9 cellular contexts compared by ENCODE assay signal in the genomic region with DNA sequence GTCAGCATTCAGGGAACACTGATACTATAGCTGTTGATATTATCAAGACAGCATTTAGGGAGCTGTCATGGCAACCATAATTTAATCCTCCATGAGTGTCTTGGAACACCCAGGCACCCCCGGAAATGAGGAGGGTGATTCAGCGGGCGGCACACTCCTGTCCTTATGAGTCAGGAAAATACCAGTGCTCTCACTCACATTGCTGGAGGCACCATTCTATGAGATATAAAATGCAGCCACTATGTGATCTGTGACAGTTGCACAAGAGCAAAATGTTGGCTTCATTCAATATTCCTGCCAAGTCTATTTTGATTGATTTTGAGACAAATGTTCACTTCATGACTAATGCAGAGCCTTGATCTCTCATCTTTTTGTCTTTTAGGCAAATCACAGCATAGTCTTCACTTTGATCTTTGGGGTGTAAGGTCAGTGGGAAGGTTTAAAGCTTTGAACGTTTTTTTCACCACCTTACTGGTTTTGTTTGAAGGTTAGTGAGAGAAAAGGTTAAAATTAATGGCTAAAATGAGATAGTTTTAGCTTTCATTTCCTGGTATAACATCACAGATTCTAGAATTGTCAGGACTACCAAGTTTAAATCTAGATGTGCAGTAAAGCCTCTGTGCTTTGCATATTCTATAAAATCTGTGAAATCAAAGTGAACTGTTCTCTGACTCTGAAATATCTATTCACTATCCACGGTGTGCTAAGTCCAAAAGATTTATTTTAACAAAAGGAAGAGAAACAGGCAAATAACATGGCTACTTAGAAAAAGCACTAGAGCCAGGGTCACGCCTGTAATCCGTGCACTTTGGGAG. TPM values are rescaled to one million over a fixed set of nuclear protein-coding genes. Genes with fewer than 3 reads are reported as not detected.
DNase-seq lines count a peak whose midpoint lies in the region; ATAC-seq and TF ChIP-seq lines count a peak whose summit lies in the region.
"Had no signal": no experiment of that assay in that cellular context is flagged by ENCODE, and none has a peak within 500 bp of the region (broad histone marks: within the 10 kb centered on the region; RNA-seq: fewer than 3 reads in every experiment).

No MANE protein-coding gene starts in this region.

- TF ChIP-seq CTCF in MCF 10A (IDR thresholded peaks at IDR 0.05; ENCODE audit: unreplicated experiment), result no peak
- no peak for TF ChIP-seq CTCF in mesothelial cell of epicardium (IDR thresholded peaks at IDR 0.05; ENCODE audit: unreplicated experiment)

- CTCF ChIA-PET in MCF 10A (lab: Yijun Ruan, JAX), result no interaction called here
- CTCF ChIA-PET in T-cell (lab: Charles Lee), result interaction anchor here in 1 of 2 donors (0.5 kb wide), 1 partner anchor 65 kb away, joined by 5 read pairs; no protein-coding TSS in a partner anchor

- no peaks in the 10 kb centered on the region for H3K9me3 Mint-ChIP-seq in MCF 10A (ENCODE audit: unreplicated experiment)
- H3K9me3 Mint-ChIP-seq in mesothelial cell of epicardium, result no peaks in the 10 kb centered on the region
- no peaks in the 10 kb centered on the region for H3K9me3 Mint-ChIP-seq in T-cell

- H3K36me3 Mint-ChIP-seq in MCF 10A (ENCODE audit: insufficient read depth, unreplicated experiment) (no peaks in the 10 kb centered on the region), mesothelial cell of epicardium (no peaks in the 10 kb centered on the region), T-cell (no peaks in the 10 kb centered on the region)

- intact Hi-C loops in MCF 10A (cut with micrococcal nuclease), result no loop called here

- DNase-seq in Ammon's horn (ENCODE audit: low spot score) (peak; percentile 38), LHCN-M2 (ENCODE audit: low read depth) (peak; percentile 100), MCF 10A (ENCODE audit: unreplicated experiment) (peak; percentile 98), mesothelial cell of epicardium (ENCODE audit: low spot score in 2 of 2, unreplicated experiment in 2 of 2) (no peak), T-cell (no peak), NCI-H1694 (lab: John Stamatoyannopoulos, UW) (no peak)
- DNase-seq in activated CD8-positive, alpha-beta memory T cell treated with anti-CD3 and anti-CD28 coated beads for 24 hours, result no peak
- DNase-seq: activated CD4-positive, CD25-positive, alpha-beta regulatory T cell had no signal

- peaks cover 28% of the 10 kb centered on the region for H3K4me1 Mint-ChIP-seq in MCF 10A (ENCODE audit: insufficient read depth, unreplicated experiment)
- H3K4me1 Mint-ChIP-seq in mesothelial cell of epicardium, result peaks cover 55% of the 10 kb centered on the region
- peaks cover 7 to 9% (median 9%) of the 10 kb centered on the region in 3 donors for H3K4me1 Mint-ChIP-seq in T-cell

- TSS peak; percentile 91 for BruUV-seq in MCF 10A (replicated peaks; lab: Mats Ljungman, UMichigan)

- POLR2A ChIA-PET in MCF 10A (lab: Yijun Ruan, JAX) (interaction anchor here (0.9 to 3.3 kb wide), 6 partner anchors 11 to 114 kb away, joined by 4 to 57 read pairs (median 7); a partner anchor contains a TSS), T-cell (lab: Charles Lee) (interaction anchor here in 1 of 2 donors (0.6 kb wide), 1 partner anchor 119 kb away, joined by 5 read pairs; no protein-coding TSS in a partner anchor)

- H3K4me3 Mint-ChIP-seq in MCF 10A (ENCODE audit: unreplicated experiment), result peak overlapping the region; percentile 36
- H3K4me3 Mint-ChIP-seq in mesothelial cell of epicardium, result no peak overlapping the region
- no peak overlapping the region for H3K4me3 Mint-ChIP-seq in T-cell

- H3K27me3 Mint-ChIP-seq in MCF 10A (ENCODE audit: insufficient read depth, unreplicated experiment) (no peaks in the 10 kb centered on the region), mesothelial cell of epicardium (ENCODE audit: low read depth) (no peaks in the 10 kb centered on the region), T-cell (no peaks in the 10 kb centered on the region)

- H3K27ac Mint-ChIP-seq in MCF 10A (ENCODE audit: low read depth, unreplicated experiment) (peak overlapping the region; percentile 87), mesothelial cell of epicardium (peak overlapping the region; percentile 89), T-cell (no peak overlapping the region)

- no peak for ATAC-seq in T-cell (replicated peaks in 1 of 4)
- no peak for ATAC-seq in HG03139 (IDR thresholded peaks at IDR 0.05; ENCODE audit: unreplicated experiment)

RNA-seq across cellular contexts. Expression of a gene that starts 12.4 kb away (rescaled TPM):
- total RNA-seq in LHCN-M2 (2014; rRNA removed), result 43.5 and 49.8 TPM in 2 replicates
- 7.7 TPM for polyA plus RNA-seq in LHCN-M2 (2012)
- total RNA-seq in MCF 10A (2022), result 25.8 and 26.0 TPM in 2 replicates
- 35.1 to 37.0 TPM (median 35.3 TPM) in 3 replicates for total RNA-seq in mesothelial cell of epicardium
- total RNA-seq in T-cell, result 10 to 100 TPM; 19.1 to 24.6 (median 23.0) TPM

Comparison
In these comparisons a context has a peak if more than half of its experiments do, and no peak if none do; other contexts are left out.
1. DNase-seq: peak in Ammon's horn (single experiment), LHCN-M2 (single experiment) and MCF 10A (single experiment); none in mesothelial cell of epicardium (0 of 2), T-cell (0 of 34), NCI-H1694 (single experiment) and activated CD8-positive, alpha-beta memory T cell treated with anti-CD3 and anti-CD28 coated beads for 24 hours (single experiment).
2. H3K27ac Mint-ChIP-seq: peak in MCF 10A (single experiment) and mesothelial cell of epicardium (single experiment); none in T-cell (0 of 2).